ENCODE assay signal across 20 cellular contexts in genomic region chr1:211741116-211741515, GRCh38.
A peak's percentile ranks its signal among the peaks of the same experiment; 100 is the strongest.
DNase-seq lines count a peak whose midpoint lies in the region; ATAC-seq, FAIRE-seq and TF ChIP-seq lines count a peak whose summit lies in the region.
"Had no signal": no experiment of that assay in that cellular context is flagged by ENCODE, and none has a peak within 500 bp of the region (broad histone marks: within the 10 kb centered on the region; RNA-seq: fewer than 3 reads in every experiment).

No MANE protein-coding gene starts in this region.

- peaks cover 15% of the 10 kb centered on the region for H3K27me3 ChIP-seq in left ventricle myocardium inferior (ENCODE audit: low read depth)
- H3K27me3 ChIP-seq: BLaER1 treated with 17β-estradiol and CSF1 and Interleukin-3, amounts not matched to agents 10 nM and 100 nM; spleen; transverse colon had no signal

- no peak overlapping the region for H3K27ac ChIP-seq in left ventricle myocardium inferior (replicated peaks)
- H3K27ac ChIP-seq: BLaER1 treated with 17β-estradiol and CSF1 and Interleukin-3, amounts not matched to agents 10 nM and 100 nM; spleen; transverse colon had no signal

- no peaks in the 10 kb centered on the region for H3K4me1 ChIP-seq in left ventricle myocardium inferior
- H3K4me1 ChIP-seq: transverse colon had no signal

- intact Hi-C loops in left ventricle myocardium inferior (cut with micrococcal nuclease) = no loop called here

- ATAC-seq in HG03521 (IDR thresholded peaks at IDR 0.05; ENCODE audit: unreplicated experiment) = no peak

- H3K9me3 ChIP-seq in left ventricle myocardium inferior (replicated peaks) = no peaks in the 10 kb centered on the region
- H3K9me3 ChIP-seq: BLaER1 treated with 17β-estradiol and CSF1 and Interleukin-3, amounts not matched to agents 10 nM and 100 nM; spleen; transverse colon had no signal

- TF ChIP-seq CTCF in choroid plexus epithelial cell (conservative IDR thresholded peaks at IDR 0.05; ENCODE audit: low read depth, low read length) (peak; percentile 6), retinal pigment epithelial cell (conservative IDR thresholded peaks at IDR 0.05; ENCODE audit: low read depth, low read length) (peak; percentile 13), left ventricle myocardium inferior (IDR thresholded peaks at IDR 0.05; ENCODE audit: borderline replicate concordance) (no peak)

- H3K36me3 ChIP-seq in left ventricle myocardium inferior = no peaks in the 10 kb centered on the region
- H3K36me3 ChIP-seq: transverse colon had no signal

- FAIRE-seq in GM19239 (lab: Jason Lieb, UNC) = no peak
- FAIRE-seq: bronchial epithelial cell had no signal

- DNase-seq in DMS53 (lab: John Stamatoyannopoulos, UW) = peak; percentile 17
- no peak for DNase-seq in DMS53 treated with DMSO at 0.1 percent for 48 hours (lab: John Stamatoyannopoulos, UW; ENCODE audit: unreplicated experiment)
- peak; percentile 52 for DNase-seq in NCI-H69 (lab: John Stamatoyannopoulos, UW)
- no peak for DNase-seq in choroid plexus epithelial cell (ENCODE audit: low read depth)
- no peak for DNase-seq in retinal pigment epithelial cell (ENCODE audit: low read depth)
- DNase-seq in GM19239 (ENCODE audit: insufficient read length, low spot score) = no peak
- DNase-seq in left ventricle myocardium inferior = no peak
- DNase-seq: activated CD4-positive, alpha-beta memory T cell treated with anti-CD3 and anti-CD28 coated beads, Interleukin-2, amount 10 ng/mL, durations not matched to agents 7 days and 5 days; head of caudate nucleus; islet precursor cell; mesenchymal stem cell; MV-4-11; NCI-H2029 treated with DMSO at 0.1 percent for 48 hours; NCI-H510A; spleen; SW 1271; transverse colon had no signal

- H3K4me3 ChIP-seq in choroid plexus epithelial cell (ENCODE audit: low read depth, low read length) (no peak overlapping the region), retinal pigment epithelial cell (ENCODE audit: low read length) (no peak overlapping the region), left ventricle myocardium inferior (no peak overlapping the region)
- H3K4me3 ChIP-seq: BLaER1 treated with 17β-estradiol and CSF1 and Interleukin-3, amounts not matched to agents 10 nM and 100 nM; spleen; transverse colon had no signal

Comparison
In these comparisons a context has a peak if more than half of its experiments do, and no peak if none do; other contexts are left out.
1. DNase-seq: peak in DMS53 (single experiment) and NCI-H69 (single experiment); none in DMS53 treated with DMSO at 0.1 percent for 48 hours (single experiment), choroid plexus epithelial cell (single experiment), retinal pigment epithelial cell (single experiment), GM19239 (single experiment) and left ventricle myocardium inferior (single experiment).